In genomic region chr1:46532498-46533178, GRCh38 we compare ENCODE assay signal across 8 cellular contexts. TPM values are rescaled to one million over a fixed set of nuclear protein-coding genes. Genes with fewer than 3 reads are reported as not detected.
DNase-seq lines count a peak whose midpoint lies in the region; ATAC-seq and TF ChIP-seq lines count a peak whose summit lies in the region.

No MANE protein-coding gene starts in this region.

- H3K36me3 Mint-ChIP-seq in GM23338 (ENCODE audit: low read depth): no peaks in the 10 kb centered on the region
- H3K36me3 Mint-ChIP-seq in activated naive CD4-positive, alpha-beta T cell treated with anti-CD3 and anti-CD28 coated beads for 36 hours (ENCODE audit: low read depth): no peaks in the 10 kb centered on the region
- peaks cover 10% of the 10 kb centered on the region for H3K36me3 Mint-ChIP-seq in glutamatergic neuron (ENCODE audit: unreplicated experiment)
- H3K36me3 Mint-ChIP-seq in progenitor cell of endocrine pancreas (ENCODE audit: insufficient read depth): no peaks in the 10 kb centered on the region
- H3K36me3 Mint-ChIP-seq in type B pancreatic cell: no peaks in the 10 kb centered on the region

- no peaks in the 10 kb centered on the region for H3K79me2 ChIP-seq in GM23338 (replicated peaks; ENCODE audit: insufficient read depth)

- H3K9me2 ChIP-seq in GM23338 (ENCODE audit: insufficient read depth): no peaks in the 10 kb centered on the region

- H2AFZ ChIP-seq in GM23338: no peak overlapping the region

- H3K9me3 Mint-ChIP-seq in GM23338: no peaks in the 10 kb centered on the region
- no peaks in the 10 kb centered on the region for H3K9me3 Mint-ChIP-seq in activated naive CD4-positive, alpha-beta T cell treated with anti-CD3 and anti-CD28 coated beads for 36 hours
- peaks cover 5% of the 10 kb centered on the region for H3K9me3 Mint-ChIP-seq in glutamatergic neuron (ENCODE audit: unreplicated experiment)
- peaks cover 7% of the 10 kb centered on the region for H3K9me3 Mint-ChIP-seq in progenitor cell of endocrine pancreas (ENCODE audit: low read depth)
- peaks cover 10% of the 10 kb centered on the region for H3K9me3 Mint-ChIP-seq in type B pancreatic cell

- no peak overlapping the region for H3K27ac Mint-ChIP-seq in GM23338
- no peak overlapping the region for H3K27ac Mint-ChIP-seq in activated naive CD4-positive, alpha-beta T cell treated with anti-CD3 and anti-CD28 coated beads for 36 hours
- no peak overlapping the region for H3K27ac Mint-ChIP-seq in glutamatergic neuron (ENCODE audit: unreplicated experiment)
- no peak overlapping the region for H3K27ac Mint-ChIP-seq in progenitor cell of endocrine pancreas
- no peak overlapping the region for H3K27ac Mint-ChIP-seq in type B pancreatic cell

- intact Hi-C loops in activated naive CD4-positive, alpha-beta T cell treated with anti-CD3 and anti-CD28 coated beads for 36 hours (cut with micrococcal nuclease): loop anchor here (1.0 to 2.0 kb wide), 5 partner anchors 16 to 193 kb away; partner anchors contain the start of genes ATPAF1 and EFCAB14

- peak overlapping the region; percentile 50 for H3K4me3 ChIP-seq in GM23338

- CTCF ChIA-PET in RWPE1 (lab: Yijun Ruan, JAX): interaction anchor here (0.6 to 2.4 kb wide), 9 partner anchors 10 to 975 kb away, joined by 3 to 8 read pairs (median 3); no protein-coding TSS in a partner anchor
- CTCF ChIA-PET in activated naive CD4-positive, alpha-beta T cell treated with anti-CD3 and anti-CD28 coated beads for 36 hours (lab: Charles Lee): interaction anchor here (0.5 to 3.5 kb wide), 10 partner anchors 10 to 205 kb away, joined by 3 to 15 read pairs (median 4); no protein-coding TSS in a partner anchor

- H3K27me3 Mint-ChIP-seq in GM23338 (ENCODE audit: insufficient read depth, low read depth, poor library complexity): peaks cover 65% of the 10 kb centered on the region
- H3K27me3 Mint-ChIP-seq in activated naive CD4-positive, alpha-beta T cell treated with anti-CD3 and anti-CD28 coated beads for 36 hours (ENCODE audit: low read depth): peaks cover 22% of the 10 kb centered on the region
- peaks cover 23% of the 10 kb centered on the region for H3K27me3 Mint-ChIP-seq in glutamatergic neuron (ENCODE audit: unreplicated experiment)
- H3K27me3 Mint-ChIP-seq in progenitor cell of endocrine pancreas: peaks cover 73% of the 10 kb centered on the region
- H3K27me3 Mint-ChIP-seq in type B pancreatic cell: peaks cover 81% of the 10 kb centered on the region

- ATAC-seq in GM23338: peak; percentile 66
- no peak for ATAC-seq in GM21423 (IDR thresholded peaks at IDR 0.05; ENCODE audit: unreplicated experiment)

- peaks cover 6% of the 10 kb centered on the region; the same call in 1 of the 2 replicates for H3F3A ChIP-seq in GM23338 (replicated peaks; ENCODE audit: low read depth)

- H4K20me1 ChIP-seq in GM23338 (replicated peaks; ENCODE audit: insufficient read depth): no peaks in the 10 kb centered on the region

- H3K4me1 ChIP-seq in GM23338 (ENCODE audit: insufficient read depth): peaks cover 6% of the 10 kb centered on the region

- TF ChIP-seq CTCF in GM23338 (conservative IDR thresholded peaks at IDR 0.05; ENCODE audit: low read depth in 2 of 2) (peak; percentile 77 to 81), RWPE1 (conservative IDR thresholded peaks at IDR 0.05; ENCODE audit: low read depth) (peak; percentile 72), glutamatergic neuron (IDR thresholded peaks at IDR 0.05; ENCODE audit: partially characterized antibody, unreplicated experiment) (peak; percentile 78), progenitor cell of endocrine pancreas (IDR thresholded peaks at IDR 0.05; ENCODE audit: unreplicated experiment) (peak; percentile 82), type B pancreatic cell (conservative IDR thresholded peaks at IDR 0.05) (peak; percentile 85)

- H3K27me3 ChIP-seq in GM23338 (ENCODE audit: insufficient read depth): peaks cover 98% of the 10 kb centered on the region

- H3K4me1 Mint-ChIP-seq in GM23338 (peaks cover 20% of the 10 kb centered on the region), glutamatergic neuron (ENCODE audit: low read depth, unreplicated experiment) (peaks cover 2% of the 10 kb centered on the region), progenitor cell of endocrine pancreas (ENCODE audit: low read depth) (peaks cover 3% of the 10 kb centered on the region), type B pancreatic cell (ENCODE audit: unreplicated experiment) (peaks cover 17% of the 10 kb centered on the region)
- peaks cover 18% of the 10 kb centered on the region for H3K4me1 Mint-ChIP-seq in activated naive CD4-positive, alpha-beta T cell treated with anti-CD3 and anti-CD28 coated beads for 36 hours (ENCODE audit: low read depth)

- peak in 10 of 14 donors; percentile 6 to 74 (median 32) for DNase-seq in C1 segment of cervical spinal cord (lab: John Stamatoyannopoulos, UW)
- DNase-seq in GM23338 (ENCODE audit: low spot score): peak; percentile 85
- no peak for DNase-seq in RWPE1 (ENCODE audit: low spot score)
- peak; percentile 74 for DNase-seq in activated naive CD4-positive, alpha-beta T cell treated with anti-CD3 and anti-CD28 coated beads for 36 hours
- peak; percentile 84 for DNase-seq in glutamatergic neuron
- DNase-seq in progenitor cell of endocrine pancreas (ENCODE audit: low spot score, unreplicated experiment): peak; percentile 71
- DNase-seq in type B pancreatic cell (ENCODE audit: extremely low spot score, unreplicated experiment): peak; percentile 82

- H3K4me2 ChIP-seq in GM23338: peak overlapping the region; percentile 57; the same call in 1 of the 2 replicates

- H3K4me3 Mint-ChIP-seq in GM23338 (peak overlapping the region; percentile 52), glutamatergic neuron (ENCODE audit: unreplicated experiment) (no peak overlapping the region), progenitor cell of endocrine pancreas (ENCODE audit: low read depth) (no peak overlapping the region), type B pancreatic cell (peak overlapping the region; percentile 65)
- H3K4me3 Mint-ChIP-seq in activated naive CD4-positive, alpha-beta T cell treated with anti-CD3 and anti-CD28 coated beads for 36 hours: no peak overlapping the region

- POLR2A ChIA-PET in RWPE1 (lab: Yijun Ruan, JAX; ENCODE audit: low non-redundant PET): no interaction called here

- H3K27ac ChIP-seq in GM23338 (ENCODE audit: low read depth) (no peak overlapping the region), RWPE1 (no peak overlapping the region)

- no peaks in the 10 kb centered on the region for H3K36me3 ChIP-seq in GM23338 (ENCODE audit: insufficient read depth)

TF ChIP-seq in GM23338, 12 proteins besides CTCF, POLR2A, EP300 and RAD21:
- TF ChIP-seq EZH2 (IDR thresholded peaks at IDR 0.05; ENCODE audit: low read depth, unreplicated experiment) (peak; percentile 66), ZNF114 (CRISPR knock-in tag; IDR thresholded peaks at IDR 0.05) (no peak)

RNA-seq across cellular contexts. Expression of gene KNCN, which starts 18.8 kb away (rescaled TPM):
- not detected in 2 replicates for total RNA-seq in GM23338 (2014; rRNA removed; shearing (Covaris generic))
- not detected in 2 replicates for polyA plus RNA-seq in GM23338 (2016; fragmentation: Nextera tagmentation; extraction: Ambion mirVana)
- not detected for total RNA-seq in activated naive CD4-positive, alpha-beta T cell treated with anti-CD3 and anti-CD28 coated beads for 36 hours
- total RNA-seq in glutamatergic neuron (ENCODE audit: unreplicated experiment) (not detected), progenitor cell of endocrine pancreas (not detected in 2 replicates), type B pancreatic cell (ENCODE audit: low replicate concordance) (not detected in 2 replicates)

RNA-seq across cellular contexts. Expression of gene DMBX1, which starts 43.0 kb away (rescaled TPM):
- total RNA-seq in GM23338 (2014; rRNA removed; shearing (Covaris generic)): not detected in 2 replicates
- polyA plus RNA-seq in GM23338 (2016; fragmentation: Nextera tagmentation; extraction: Ambion mirVana): 0.11 TPM in 1 of 2 replicates, not detected in the other
- total RNA-seq in activated naive CD4-positive, alpha-beta T cell treated with anti-CD3 and anti-CD28 coated beads for 36 hours: not detected
- total RNA-seq in glutamatergic neuron (ENCODE audit: unreplicated experiment) (not detected), progenitor cell of endocrine pancreas (not detected in 2 replicates), type B pancreatic cell (ENCODE audit: low replicate concordance) (0.10 TPM in 1 of 2 replicates, not detected in the other)

Comparison
In these comparisons a context has a peak if more than half of its experiments do, and no peak if none do; other contexts are left out.
1. H3K4me3 Mint-ChIP-seq: peak in GM23338 (single experiment) and type B pancreatic cell (single experiment); none in activated naive CD4-positive, alpha-beta T cell treated with anti-CD3 and anti-CD28 coated beads for 36 hours (single experiment), glutamatergic neuron (single experiment) and progenitor cell of endocrine pancreas (single experiment).
2. Peak in every context shown above with its lines, with median percentiles within 50 percentile points of each other: CTCF ChIP-seq.